In genomic region chr12:119096429-119097202, GRCh38 we compare ENCODE assay signal across 27 cellular contexts.
DNase-seq lines count a peak whose midpoint lies in the region; ATAC-seq and TF ChIP-seq lines count a peak whose summit lies in the region.
"Had no signal": no experiment of that assay in that cellular context is flagged by ENCODE, and none has a peak within 500 bp of the region (broad histone marks: within the 10 kb centered on the region; RNA-seq: fewer than 3 reads in every experiment).

No MANE protein-coding gene starts in this region.

- H3K9me3 Mint-ChIP-seq in endodermal cell, result peaks cover 10% of the 10 kb centered on the region

- TF ChIP-seq POLR2A in body of pancreas (IDR thresholded peaks at IDR 0.05), result no peak

- no peak overlapping the region for H3K9ac ChIP-seq in endodermal cell (ENCODE audit: extremely low read depth, low read length, poor library complexity, severe bottlenecking)
- H3K9ac ChIP-seq: GM23248, parathyroid adenoma had no signal

- TF ChIP-seq CTCF in endodermal cell (conservative IDR thresholded peaks at IDR 0.05) (no peak), body of pancreas (IDR thresholded peaks at IDR 0.05) (no peak)

- DNase-seq in M059J (ENCODE audit: low read depth) (peak; percentile 19), endodermal cell (peak; percentile 93), left kidney (ENCODE audit: low read depth, low spot score) (peak; percentile 31), retina (peak; percentile 43), NCI-H146 (lab: John Stamatoyannopoulos, UW) (no peak), body of pancreas (no peak), HuH-7 (ENCODE audit: low spot score) (no peak)
- DNase-seq: activated CD4-positive, alpha-beta T cell treated with anti-CD3 and anti-CD28 coated beads, Interleukin-2, amount 10 ng/mL, durations not matched to agents 7 days and 5 days; activated naive CD4-positive, alpha-beta T cell; activated T-cell treated with anti-CD3 and anti-CD28 coated beads, Interleukin-2, amount 50 U/mL, for 72 hours; Calu3; cerebellar nuclear complex; effector CD4-positive, alpha-beta T cell; GM23248; immature natural killer cell; left ventricle myocardium superior; NCI-H1694; NCI-H524 treated with DMSO at 0.1 percent for 48 hours; NK-92 treated with Interleukin-12 subunit alpha and Interleukin-12 subunit beta, amount 100 ng/mL, for 24 hours; PC-9; right lobe of liver; SHP77; stimulated activated CD4-positive, alpha-beta T cell treated with anti-CD3 and anti-CD28 coated beads, Interleukin-2, amount 100 ng/mL, for 48 hours had no signal

- peaks cover 28% of the 10 kb centered on the region for H3K4me1 ChIP-seq in endodermal cell (ENCODE audit: control insufficient read depth, insufficient read depth, low read length)
- H3K4me1 ChIP-seq in body of pancreas, result no peaks in the 10 kb centered on the region
- H3K4me1 ChIP-seq: parathyroid adenoma, right lobe of liver had no signal

- H3K4me1 Mint-ChIP-seq in endodermal cell, result peaks cover 41% of the 10 kb centered on the region
- H3K4me1 Mint-ChIP-seq: activated CD4-positive, alpha-beta T cell treated with anti-CD3 and anti-CD28 coated beads, Interleukin-2, amount 10 ng/mL, durations not matched to agents 7 days and 5 days; CD14-positive monocyte; immature natural killer cell; nephron had no signal

- no peaks in the 10 kb centered on the region for H3K36me3 Mint-ChIP-seq in endodermal cell (ENCODE audit: low read depth)
- H3K36me3 Mint-ChIP-seq: CD14-positive monocyte had no signal

- H3K27me3 Mint-ChIP-seq in endodermal cell (ENCODE audit: insufficient read depth), result no peaks in the 10 kb centered on the region
- H3K27me3 Mint-ChIP-seq: activated CD4-positive, alpha-beta T cell treated with anti-CD3 and anti-CD28 coated beads, Interleukin-2, amount 10 ng/mL, durations not matched to agents 7 days and 5 days had no signal

- H3K4me3 ChIP-seq in endodermal cell (ENCODE audit: low read length) (no peak overlapping the region), body of pancreas (no peak overlapping the region)
- H3K4me3 ChIP-seq: GM23248, PC-9, right lobe of liver had no signal

- H3K27ac ChIP-seq in endodermal cell (ENCODE audit: low read depth, low read length) (no peak overlapping the region), body of pancreas (no peak overlapping the region)
- H3K27ac ChIP-seq: epithelial cell of prostate, GM23248, parathyroid adenoma, PC-9, right lobe of liver had no signal

- no peak overlapping the region for H3K4me3 Mint-ChIP-seq in endodermal cell
- H3K4me3 Mint-ChIP-seq: activated CD4-positive, alpha-beta T cell treated with anti-CD3 and anti-CD28 coated beads, Interleukin-2, amount 10 ng/mL, durations not matched to agents 7 days and 5 days; activated T-cell treated with anti-CD3 and anti-CD28 coated beads, Interleukin-2, amount 50 U/mL, for 72 hours; CD14-positive monocyte; immature natural killer cell; nephron had no signal

- H3K9me3 ChIP-seq in endodermal cell (ENCODE audit: control insufficient read depth, low read length), result peaks cover 13% of the 10 kb centered on the region
- H3K9me3 ChIP-seq in body of pancreas, result no peaks in the 10 kb centered on the region
- H3K9me3 ChIP-seq: right lobe of liver had no signal

- intact Hi-C loops in body of pancreas (cut with DNase I), result no loop called here

- WGBS in endodermal cell (ENCODE audit: insufficient coverage in 1 of 2, insufficient read length in 1 of 2), 2 experiments, result 55 to 82% methylated on average over 6 to 11 of the region's 11 CpGs
- 48 to 49% methylated on average over 11 of the region's 11 CpGs for WGBS in body of pancreas, 2 donors

- H3K36me3 ChIP-seq in endodermal cell (ENCODE audit: control insufficient read depth, insufficient read depth, low read length), result no peaks in the 10 kb centered on the region
- H3K36me3 ChIP-seq in body of pancreas (replicated peaks in 1 of 2; ENCODE audit: insufficient read depth in 1 of 2, low read depth in 2 of 2), result no peaks in the 10 kb centered on the region
- H3K36me3 ChIP-seq: right lobe of liver had no signal

- H3K27ac Mint-ChIP-seq in endodermal cell, result peak overlapping the region; percentile 42
- H3K27ac Mint-ChIP-seq: activated CD4-positive, alpha-beta T cell treated with anti-CD3 and anti-CD28 coated beads, Interleukin-2, amount 10 ng/mL, durations not matched to agents 7 days and 5 days; activated T-cell treated with anti-CD3 and anti-CD28 coated beads, Interleukin-2, amount 50 U/mL, for 72 hours; CD14-positive monocyte; immature natural killer cell; nephron had no signal

- ATAC-seq in body of pancreas, result no peak
- ATAC-seq: activated T-cell treated with anti-CD3 and anti-CD28 coated beads, Interleukin-2, amount 50 U/mL, for 72 hours; left ventricle myocardium superior; right lobe of liver had no signal

- H3K27me3 ChIP-seq in endodermal cell (ENCODE audit: control insufficient read depth, insufficient read depth, low read length, poor library complexity, severe bottlenecking) (no peaks in the 10 kb centered on the region), body of pancreas (no peaks in the 10 kb centered on the region)
- H3K27me3 ChIP-seq: right lobe of liver had no signal

Comparison
In these comparisons a context has a peak if more than half of its experiments do, and no peak if none do; other contexts are left out.
1. DNase-seq: peak in M059J (single experiment), endodermal cell (single experiment), left kidney (single experiment) and retina (single experiment); none in NCI-H146 (single experiment), body of pancreas (0 of 4) and HuH-7 (single experiment).